Comparison of ENCODE assay signal across 3 cellular contexts in the genomic region with DNA sequence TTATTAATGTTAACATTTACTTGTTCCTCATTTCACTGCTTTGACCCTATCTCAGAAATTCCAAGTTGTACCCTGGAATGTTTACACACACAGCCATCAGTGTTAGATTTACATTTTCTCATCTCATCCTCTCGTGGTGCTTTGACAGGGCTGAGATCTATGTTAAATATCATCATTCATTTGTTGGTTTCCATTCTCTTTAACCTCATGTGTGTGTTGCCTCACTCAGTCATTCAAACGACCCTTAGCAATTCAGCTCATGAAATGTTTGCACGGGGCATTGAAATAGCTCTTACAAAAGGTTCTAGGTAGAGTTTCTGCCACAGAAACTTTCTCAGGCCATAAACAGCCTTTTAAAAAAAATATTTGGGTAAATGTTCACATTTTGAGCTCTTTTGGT.
TF ChIP-seq lines count a peak whose summit lies in the region.

No MANE protein-coding gene starts in this region.

TF ChIP-seq in liver, 16 proteins besides CTCF, POLR2A, EP300 and RAD21:
- TF ChIP-seq, protein P1, sequence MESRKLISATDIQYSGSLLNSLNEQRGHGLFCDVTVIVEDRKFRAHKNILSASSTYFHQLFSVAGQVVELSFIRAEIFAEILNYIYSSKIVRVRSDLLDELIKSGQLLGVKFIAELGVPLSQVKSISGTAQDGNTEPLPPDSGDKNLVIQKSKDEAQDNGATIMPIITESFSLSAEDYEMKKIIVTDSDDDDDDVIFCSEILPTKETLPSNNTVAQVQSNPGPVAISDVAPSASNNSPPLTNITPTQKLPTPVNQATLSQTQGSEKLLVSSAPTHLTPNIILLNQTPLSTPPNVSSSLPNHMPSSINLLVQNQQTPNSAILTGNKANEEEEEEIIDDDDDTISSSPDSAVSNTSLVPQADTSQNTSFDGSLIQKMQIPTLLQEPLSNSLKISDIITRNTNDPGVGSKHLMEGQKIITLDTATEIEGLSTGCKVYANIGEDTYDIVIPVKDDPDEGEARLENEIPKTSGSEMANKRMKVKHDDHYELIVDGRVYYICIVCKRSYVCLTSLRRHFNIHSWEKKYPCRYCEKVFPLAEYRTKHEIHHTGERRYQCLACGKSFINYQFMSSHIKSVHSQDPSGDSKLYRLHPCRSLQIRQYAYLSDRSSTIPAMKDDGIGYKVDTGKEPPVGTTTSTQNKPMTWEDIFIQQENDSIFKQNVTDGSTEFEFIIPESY (IDR thresholded peaks at IDR 0.05): no peak
- TF ChIP-seq FOXA2 (IDR thresholded peaks at IDR 0.05) (no peak), SP1 (IDR thresholded peaks at IDR 0.05) (no peak), GABPA (IDR thresholded peaks at IDR 0.05 in 1 of 2, conservative IDR thresholded peaks at IDR 0.05 in 1 of 2) (no peak), TAF1 (conservative IDR thresholded peaks at IDR 0.05) (no peak), YY1 (IDR thresholded peaks at IDR 0.05) (no peak), HNF4G (IDR thresholded peaks at IDR 0.05) (no peak), HNF4A (conservative IDR thresholded peaks at IDR 0.05) (no peak), EGR1 (IDR thresholded peaks at IDR 0.05; ENCODE audit: low read depth in 2 of 2) (no peak)
- TF ChIP-seq, protein P2, sequence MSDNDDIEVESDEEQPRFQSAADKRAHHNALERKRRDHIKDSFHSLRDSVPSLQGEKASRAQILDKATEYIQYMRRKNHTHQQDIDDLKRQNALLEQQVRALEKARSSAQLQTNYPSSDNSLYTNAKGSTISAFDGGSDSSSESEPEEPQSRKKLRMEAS (IDR thresholded peaks at IDR 0.05): no peak
- TF ChIP-seq, protein P3, sequence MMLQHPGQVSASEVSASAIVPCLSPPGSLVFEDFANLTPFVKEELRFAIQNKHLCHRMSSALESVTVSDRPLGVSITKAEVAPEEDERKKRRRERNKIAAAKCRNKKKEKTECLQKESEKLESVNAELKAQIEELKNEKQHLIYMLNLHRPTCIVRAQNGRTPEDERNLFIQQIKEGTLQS (IDR thresholded peaks at IDR 0.05): no peak

TF ChIP-seq in HepG2, 621 proteins besides CTCF, POLR2A, EP300 and RAD21 (continued from another document):
- no peak for TF ChIP-seq POLR2AphosphoS2 (IDR thresholded peaks at IDR 0.05; ENCODE audit: low read depth, low read length)
- no peak for TF ChIP-seq EEA1 (CRISPR knock-in tag; IDR thresholded peaks at IDR 0.05; ENCODE audit: borderline replicate concordance)
- no peak for TF ChIP-seq ZNF776 (CRISPR knock-in tag; IDR thresholded peaks at IDR 0.05)
- TF ChIP-seq ARID2 (CRISPR knock-in tag; IDR thresholded peaks at IDR 0.05; ENCODE audit: borderline replicate concordance): no peak
- TF ChIP-seq AKAP8 (CRISPR knock-in tag; IDR thresholded peaks at IDR 0.05): no peak
- TF ChIP-seq DR1 (CRISPR knock-in tag; IDR thresholded peaks at IDR 0.05): no peak

TF ChIP-seq in SK-N-SH treated with all-trans-retinoic acid at 6 μM for 48 hours, 23 proteins besides CTCF, POLR2A, EP300 and RAD21 (continued from another document):
- TF ChIP-seq, protein P4, sequence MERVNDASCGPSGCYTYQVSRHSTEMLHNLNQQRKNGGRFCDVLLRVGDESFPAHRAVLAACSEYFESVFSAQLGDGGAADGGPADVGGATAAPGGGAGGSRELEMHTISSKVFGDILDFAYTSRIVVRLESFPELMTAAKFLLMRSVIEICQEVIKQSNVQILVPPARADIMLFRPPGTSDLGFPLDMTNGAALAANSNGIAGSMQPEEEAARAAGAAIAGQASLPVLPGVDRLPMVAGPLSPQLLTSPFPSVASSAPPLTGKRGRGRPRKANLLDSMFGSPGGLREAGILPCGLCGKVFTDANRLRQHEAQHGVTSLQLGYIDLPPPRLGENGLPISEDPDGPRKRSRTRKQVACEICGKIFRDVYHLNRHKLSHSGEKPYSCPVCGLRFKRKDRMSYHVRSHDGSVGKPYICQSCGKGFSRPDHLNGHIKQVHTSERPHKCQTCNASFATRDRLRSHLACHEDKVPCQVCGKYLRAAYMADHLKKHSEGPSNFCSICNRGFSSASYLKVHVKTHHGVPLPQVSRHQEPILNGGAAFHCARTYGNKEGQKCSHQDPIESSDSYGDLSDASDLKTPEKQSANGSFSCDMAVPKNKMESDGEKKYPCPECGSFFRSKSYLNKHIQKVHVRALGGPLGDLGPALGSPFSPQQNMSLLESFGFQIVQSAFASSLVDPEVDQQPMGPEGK (CRISPR knock-in tag; IDR thresholded peaks at IDR 0.05; ENCODE audit: borderline replicate concordance): no peak
- no peak for TF ChIP-seq TOX (CRISPR knock-in tag; IDR thresholded peaks at IDR 0.05; ENCODE audit: borderline replicate concordance)
- TF ChIP-seq, protein P5, sequence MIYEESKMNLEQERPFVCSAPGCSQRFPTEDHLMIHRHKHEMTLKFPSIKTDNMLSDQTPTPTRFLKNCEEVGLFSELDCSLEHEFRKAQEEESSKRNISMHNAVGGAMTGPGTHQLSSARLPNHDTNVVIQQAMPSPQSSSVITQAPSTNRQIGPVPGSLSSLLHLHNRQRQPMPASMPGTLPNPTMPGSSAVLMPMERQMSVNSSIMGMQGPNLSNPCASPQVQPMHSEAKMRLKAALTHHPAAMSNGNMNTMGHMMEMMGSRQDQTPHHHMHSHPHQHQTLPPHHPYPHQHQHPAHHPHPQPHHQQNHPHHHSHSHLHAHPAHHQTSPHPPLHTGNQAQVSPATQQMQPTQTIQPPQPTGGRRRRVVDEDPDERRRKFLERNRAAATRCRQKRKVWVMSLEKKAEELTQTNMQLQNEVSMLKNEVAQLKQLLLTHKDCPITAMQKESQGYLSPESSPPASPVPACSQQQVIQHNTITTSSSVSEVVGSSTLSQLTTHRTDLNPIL (CRISPR knock-in tag; IDR thresholded peaks at IDR 0.05; ENCODE audit: low read depth): no peak
- TF ChIP-seq, protein P6, sequence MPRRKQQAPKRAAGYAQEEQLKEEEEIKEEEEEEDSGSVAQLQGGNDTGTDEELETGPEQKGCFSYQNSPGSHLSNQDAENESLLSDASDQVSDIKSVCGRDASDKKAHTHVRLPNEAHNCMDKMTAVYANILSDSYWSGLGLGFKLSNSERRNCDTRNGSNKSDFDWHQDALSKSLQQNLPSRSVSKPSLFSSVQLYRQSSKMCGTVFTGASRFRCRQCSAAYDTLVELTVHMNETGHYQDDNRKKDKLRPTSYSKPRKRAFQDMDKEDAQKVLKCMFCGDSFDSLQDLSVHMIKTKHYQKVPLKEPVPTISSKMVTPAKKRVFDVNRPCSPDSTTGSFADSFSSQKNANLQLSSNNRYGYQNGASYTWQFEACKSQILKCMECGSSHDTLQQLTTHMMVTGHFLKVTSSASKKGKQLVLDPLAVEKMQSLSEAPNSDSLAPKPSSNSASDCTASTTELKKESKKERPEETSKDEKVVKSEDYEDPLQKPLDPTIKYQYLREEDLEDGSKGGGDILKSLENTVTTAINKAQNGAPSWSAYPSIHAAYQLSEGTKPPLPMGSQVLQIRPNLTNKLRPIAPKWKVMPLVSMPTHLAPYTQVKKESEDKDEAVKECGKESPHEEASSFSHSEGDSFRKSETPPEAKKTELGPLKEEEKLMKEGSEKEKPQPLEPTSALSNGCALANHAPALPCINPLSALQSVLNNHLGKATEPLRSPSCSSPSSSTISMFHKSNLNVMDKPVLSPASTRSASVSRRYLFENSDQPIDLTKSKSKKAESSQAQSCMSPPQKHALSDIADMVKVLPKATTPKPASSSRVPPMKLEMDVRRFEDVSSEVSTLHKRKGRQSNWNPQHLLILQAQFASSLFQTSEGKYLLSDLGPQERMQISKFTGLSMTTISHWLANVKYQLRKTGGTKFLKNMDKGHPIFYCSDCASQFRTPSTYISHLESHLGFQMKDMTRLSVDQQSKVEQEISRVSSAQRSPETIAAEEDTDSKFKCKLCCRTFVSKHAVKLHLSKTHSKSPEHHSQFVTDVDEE (CRISPR knock-in tag; IDR thresholded peaks at IDR 0.05): no peak
